ENCODE assay signal across 8 cellular contexts in genomic region chr4:128287871-128288688, GRCh38. TPM values are rescaled to one million over a fixed set of nuclear protein-coding genes. Genes with fewer than 3 reads are reported as not detected.
DNase-seq lines count a peak whose midpoint lies in the region; ATAC-seq and TF ChIP-seq lines count a peak whose summit lies in the region.

No MANE protein-coding gene starts in this region.

- peaks cover 9% of the 10 kb centered on the region; the same call in 1 of the 2 replicates for H4K20me1 ChIP-seq in GM23338 (replicated peaks; ENCODE audit: insufficient read depth)

- TF ChIP-seq CTCF in GM23338 (conservative IDR thresholded peaks at IDR 0.05; ENCODE audit: low read depth in 2 of 2), result no peak

- H3K36me3 Mint-ChIP-seq in GM23338 (ENCODE audit: low read depth) (peaks cover 19% of the 10 kb centered on the region), naive B cell (no peaks in the 10 kb centered on the region)
- H3K36me3 Mint-ChIP-seq in stimulated activated effector memory CD8-positive, alpha-beta T cell treated with anti-CD3 and anti-CD28 coated beads, Interleukin-12 subunit alpha, Interleukin-12 subunit beta, amount 100 ng/mL, for 72 hours, result peaks cover 35% of the 10 kb centered on the region

- peak overlapping the region; percentile 95 for H3K27ac ChIP-seq in GM23338 (ENCODE audit: low read depth)

- peak overlapping the region; percentile 67; the same call in 1 of the 2 replicates for H2AFZ ChIP-seq in GM23338

- H3K27me3 Mint-ChIP-seq in GM23338 (ENCODE audit: insufficient read depth, low read depth, poor library complexity) (peaks cover 4% of the 10 kb centered on the region), naive B cell (no peaks in the 10 kb centered on the region)

- H3K27me3 ChIP-seq in GM23338 (ENCODE audit: insufficient read depth), result no peaks in the 10 kb centered on the region

- H3K4me3 Mint-ChIP-seq in GM23338 (peak overlapping the region; percentile 80), naive B cell (peak overlapping the region; percentile 83 to 95 (median 92))
- H3K4me3 Mint-ChIP-seq in stimulated activated effector memory CD8-positive, alpha-beta T cell treated with anti-CD3 and anti-CD28 coated beads, Interleukin-12 subunit alpha, Interleukin-12 subunit beta, amount 100 ng/mL, for 72 hours, result peak overlapping the region; percentile 74

- peaks cover 13% of the 10 kb centered on the region for H3K4me1 ChIP-seq in GM23338 (ENCODE audit: insufficient read depth)

- H3K27ac Mint-ChIP-seq in GM23338, result peak overlapping the region; percentile 93
- H3K27ac Mint-ChIP-seq in naive B cell, result peak overlapping the region; percentile 63 to 97 (median 84)
- peak overlapping the region; percentile 60 for H3K27ac Mint-ChIP-seq in stimulated activated effector memory CD8-positive, alpha-beta T cell treated with anti-CD3 and anti-CD28 coated beads, Interleukin-12 subunit alpha, Interleukin-12 subunit beta, amount 100 ng/mL, for 72 hours

- H3K4me2 ChIP-seq in GM23338, result peak overlapping the region; percentile 82

- no peaks in the 10 kb centered on the region for H3K36me3 ChIP-seq in GM23338 (ENCODE audit: insufficient read depth)

- no peaks in the 10 kb centered on the region for H3K9me2 ChIP-seq in GM23338 (ENCODE audit: insufficient read depth)

- H3K4me1 Mint-ChIP-seq in GM23338, result peaks cover 39% of the 10 kb centered on the region; the same call in 2 of the 3 replicates
- peaks cover 26 to 29% (median 29%) of the 10 kb centered on the region in 3 donors for H3K4me1 Mint-ChIP-seq in naive B cell
- H3K4me1 Mint-ChIP-seq in stimulated activated effector memory CD8-positive, alpha-beta T cell treated with anti-CD3 and anti-CD28 coated beads, Interleukin-12 subunit alpha, Interleukin-12 subunit beta, amount 100 ng/mL, for 72 hours, result peaks cover 33% of the 10 kb centered on the region

- no peaks in the 10 kb centered on the region for H3K9me3 Mint-ChIP-seq in GM23338
- no peaks in the 10 kb centered on the region for H3K9me3 Mint-ChIP-seq in naive B cell
- H3K9me3 Mint-ChIP-seq in stimulated activated effector memory CD8-positive, alpha-beta T cell treated with anti-CD3 and anti-CD28 coated beads, Interleukin-12 subunit alpha, Interleukin-12 subunit beta, amount 100 ng/mL, for 72 hours, result no peaks in the 10 kb centered on the region

- peaks cover 41% of the 10 kb centered on the region for H3K79me2 ChIP-seq in GM23338 (replicated peaks; ENCODE audit: insufficient read depth)

- ATAC-seq in GM23338, result peak; percentile 82
- peak; percentile 81 to 82 for ATAC-seq in naive B cell (ENCODE audit: low read depth in 2 of 2)
- peak; percentile 90 for ATAC-seq in stimulated activated effector memory CD8-positive, alpha-beta T cell treated with anti-CD3 and anti-CD28 coated beads, Interleukin-12 subunit alpha, Interleukin-12 subunit beta, amount 100 ng/mL, for 72 hours

- peak overlapping the region; percentile 95 for H3K4me3 ChIP-seq in GM23338

- DNase-seq in EL (peak; percentile 99), GM23338 (ENCODE audit: low spot score) (peak; percentile 100), Kasumi-1 (lab: John Stamatoyannopoulos, UW) (peak; percentile 98 to 100), RKO (ENCODE audit: low spot score) (peak; percentile 97), fibroblast of gingiva (ENCODE audit: low read depth) (peak; percentile 100), naive B cell (peak; percentile 98)
- peak; percentile 99 for DNase-seq in activated T-helper 1 cell treated with anti-CD3 and anti-CD28 coated beads, Interleukin-2, amount 50 U/mL, for 16 hours (ENCODE audit: low read depth in 1 of 2, low spot score in 1 of 2)
- peak; percentile 95 to 98 for DNase-seq in stimulated activated effector memory CD8-positive, alpha-beta T cell treated with anti-CD3 and anti-CD28 coated beads, Interleukin-12 subunit alpha, Interleukin-12 subunit beta, amount 100 ng/mL, for 72 hours (ENCODE audit: low spot score in 2 of 2)

- H3F3A ChIP-seq in GM23338 (replicated peaks; ENCODE audit: low read depth), result peaks cover 6% of the 10 kb centered on the region; the same call in 1 of the 2 replicates

TF ChIP-seq in GM23338, 12 proteins besides CTCF, POLR2A, EP300 and RAD21 (continues in another document):
- TF ChIP-seq ZNF114 (CRISPR knock-in tag; IDR thresholded peaks at IDR 0.05), result no peak
- TF ChIP-seq, protein P1, sequence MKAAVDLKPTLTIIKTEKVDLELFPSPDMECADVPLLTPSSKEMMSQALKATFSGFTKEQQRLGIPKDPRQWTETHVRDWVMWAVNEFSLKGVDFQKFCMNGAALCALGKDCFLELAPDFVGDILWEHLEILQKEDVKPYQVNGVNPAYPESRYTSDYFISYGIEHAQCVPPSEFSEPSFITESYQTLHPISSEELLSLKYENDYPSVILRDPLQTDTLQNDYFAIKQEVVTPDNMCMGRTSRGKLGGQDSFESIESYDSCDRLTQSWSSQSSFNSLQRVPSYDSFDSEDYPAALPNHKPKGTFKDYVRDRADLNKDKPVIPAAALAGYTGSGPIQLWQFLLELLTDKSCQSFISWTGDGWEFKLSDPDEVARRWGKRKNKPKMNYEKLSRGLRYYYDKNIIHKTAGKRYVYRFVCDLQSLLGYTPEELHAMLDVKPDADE (IDR thresholded peaks at IDR 0.05), result 0 out of 2 replicates have a peak, but pooled peaks have one; percentile 32
- TF ChIP-seq JUNB (IDR thresholded peaks at IDR 0.05; ENCODE audit: unreplicated experiment), result no peak
- peak; percentile 96 for TF ChIP-seq POLR2AphosphoS5 (IDR thresholded peaks at IDR 0.05; ENCODE audit: low read depth)
- TF ChIP-seq, protein P2, sequence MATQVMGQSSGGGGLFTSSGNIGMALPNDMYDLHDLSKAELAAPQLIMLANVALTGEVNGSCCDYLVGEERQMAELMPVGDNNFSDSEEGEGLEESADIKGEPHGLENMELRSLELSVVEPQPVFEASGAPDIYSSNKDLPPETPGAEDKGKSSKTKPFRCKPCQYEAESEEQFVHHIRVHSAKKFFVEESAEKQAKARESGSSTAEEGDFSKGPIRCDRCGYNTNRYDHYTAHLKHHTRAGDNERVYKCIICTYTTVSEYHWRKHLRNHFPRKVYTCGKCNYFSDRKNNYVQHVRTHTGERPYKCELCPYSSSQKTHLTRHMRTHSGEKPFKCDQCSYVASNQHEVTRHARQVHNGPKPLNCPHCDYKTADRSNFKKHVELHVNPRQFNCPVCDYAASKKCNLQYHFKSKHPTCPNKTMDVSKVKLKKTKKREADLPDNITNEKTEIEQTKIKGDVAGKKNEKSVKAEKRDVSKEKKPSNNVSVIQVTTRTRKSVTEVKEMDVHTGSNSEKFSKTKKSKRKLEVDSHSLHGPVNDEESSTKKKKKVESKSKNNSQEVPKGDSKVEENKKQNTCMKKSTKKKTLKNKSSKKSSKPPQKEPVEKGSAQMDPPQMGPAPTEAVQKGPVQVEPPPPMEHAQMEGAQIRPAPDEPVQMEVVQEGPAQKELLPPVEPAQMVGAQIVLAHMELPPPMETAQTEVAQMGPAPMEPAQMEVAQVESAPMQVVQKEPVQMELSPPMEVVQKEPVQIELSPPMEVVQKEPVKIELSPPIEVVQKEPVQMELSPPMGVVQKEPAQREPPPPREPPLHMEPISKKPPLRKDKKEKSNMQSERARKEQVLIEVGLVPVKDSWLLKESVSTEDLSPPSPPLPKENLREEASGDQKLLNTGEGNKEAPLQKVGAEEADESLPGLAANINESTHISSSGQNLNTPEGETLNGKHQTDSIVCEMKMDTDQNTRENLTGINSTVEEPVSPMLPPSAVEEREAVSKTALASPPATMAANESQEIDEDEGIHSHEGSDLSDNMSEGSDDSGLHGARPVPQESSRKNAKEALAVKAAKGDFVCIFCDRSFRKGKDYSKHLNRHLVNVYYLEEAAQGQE (IDR thresholded peaks at IDR 0.05; ENCODE audit: unreplicated experiment), result no peak
- TF ChIP-seq STAT1 (IDR thresholded peaks at IDR 0.05; ENCODE audit: unreplicated experiment), result no peak

RNA-seq across cellular contexts. Expression of gene PGRMC2, which starts 0.5 kb away (rescaled TPM):
- 61.9 and 74.5 TPM in 2 replicates for total RNA-seq in GM23338 (2014; rRNA removed; shearing (Covaris generic))
- 33.7 and 40.2 TPM in 2 replicates for polyA plus RNA-seq in GM23338 (2016; fragmentation: Nextera tagmentation; extraction: Ambion mirVana)
- 10 to 100 TPM in 5 of 6 donors, 1 to 10 TPM in 1; 8.8 to 20.4 (median 13.6) TPM for polyA plus RNA-seq in naive B cell (ENCODE audit: low read depth in 6 of 6)

Comparison
In these comparisons a context has a peak if more than half of its experiments do, and no peak if none do; other contexts are left out.
1. Peak in every context shown above with its lines: DNase-seq, ATAC-seq, H3K4me3 ChIP-seq and H3K27ac ChIP-seq.